ENCODE assay signal across 1 cellular context in genomic region chrX:75156537-75156945, GRCh38.
TF ChIP-seq lines count a peak whose summit lies in the region.

No MANE protein-coding gene starts in this region.

TF ChIP-seq in GM12878, 131 proteins besides CTCF, POLR2A, EP300 and RAD21 (continued from another document):
- TF ChIP-seq, protein P1, sequence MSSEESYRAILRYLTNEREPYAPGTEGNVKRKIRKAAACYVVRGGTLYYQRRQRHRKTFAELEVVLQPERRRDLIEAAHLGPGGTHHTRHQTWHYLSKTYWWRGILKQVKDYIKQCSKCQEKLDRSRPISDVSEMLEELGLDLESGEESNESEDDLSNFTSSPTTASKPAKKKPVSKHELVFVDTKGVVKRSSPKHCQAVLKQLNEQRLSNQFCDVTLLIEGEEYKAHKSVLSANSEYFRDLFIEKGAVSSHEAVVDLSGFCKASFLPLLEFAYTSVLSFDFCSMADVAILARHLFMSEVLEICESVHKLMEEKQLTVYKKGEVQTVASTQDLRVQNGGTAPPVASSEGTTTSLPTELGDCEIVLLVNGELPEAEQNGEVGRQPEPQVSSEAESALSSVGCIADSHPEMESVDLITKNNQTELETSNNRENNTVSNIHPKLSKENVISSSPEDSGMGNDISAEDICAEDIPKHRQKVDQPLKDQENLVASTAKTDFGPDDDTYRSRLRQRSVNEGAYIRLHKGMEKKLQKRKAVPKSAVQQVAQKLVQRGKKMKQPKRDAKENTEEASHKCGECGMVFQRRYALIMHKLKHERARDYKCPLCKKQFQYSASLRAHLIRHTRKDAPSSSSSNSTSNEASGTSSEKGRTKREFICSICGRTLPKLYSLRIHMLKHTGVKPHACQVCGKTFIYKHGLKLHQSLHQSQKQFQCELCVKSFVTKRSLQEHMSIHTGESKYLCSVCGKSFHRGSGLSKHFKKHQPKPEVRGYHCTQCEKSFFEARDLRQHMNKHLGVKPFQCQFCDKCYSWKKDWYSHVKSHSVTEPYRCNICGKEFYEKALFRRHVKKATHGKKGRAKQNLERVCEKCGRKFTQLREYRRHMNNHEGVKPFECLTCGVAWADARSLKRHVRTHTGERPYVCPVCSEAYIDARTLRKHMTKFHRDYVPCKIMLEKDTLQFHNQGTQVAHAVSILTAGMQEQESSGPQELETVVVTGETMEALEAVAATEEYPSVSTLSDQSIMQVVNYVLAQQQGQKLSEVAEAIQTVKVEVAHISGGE (CRISPR knock-in tag; IDR thresholded peaks at IDR 0.05) = no peak
- TF ChIP-seq ZNF622 (IDR thresholded peaks at IDR 0.05) (no peak), USF1 (IDR thresholded peaks at IDR 0.05; ENCODE audit: borderline replicate concordance, extremely low read length, insufficient read depth, low read depth, low read length) (no peak), SREBF1 (IDR thresholded peaks at IDR 0.05; ENCODE audit: low read length) (no peak), ATF7 (IDR thresholded peaks at IDR 0.05; ENCODE audit: low read depth) (no peak), ZNF207 (IDR thresholded peaks at IDR 0.05; ENCODE audit: borderline replicate concordance) (no peak)
- TF ChIP-seq, protein P2, sequence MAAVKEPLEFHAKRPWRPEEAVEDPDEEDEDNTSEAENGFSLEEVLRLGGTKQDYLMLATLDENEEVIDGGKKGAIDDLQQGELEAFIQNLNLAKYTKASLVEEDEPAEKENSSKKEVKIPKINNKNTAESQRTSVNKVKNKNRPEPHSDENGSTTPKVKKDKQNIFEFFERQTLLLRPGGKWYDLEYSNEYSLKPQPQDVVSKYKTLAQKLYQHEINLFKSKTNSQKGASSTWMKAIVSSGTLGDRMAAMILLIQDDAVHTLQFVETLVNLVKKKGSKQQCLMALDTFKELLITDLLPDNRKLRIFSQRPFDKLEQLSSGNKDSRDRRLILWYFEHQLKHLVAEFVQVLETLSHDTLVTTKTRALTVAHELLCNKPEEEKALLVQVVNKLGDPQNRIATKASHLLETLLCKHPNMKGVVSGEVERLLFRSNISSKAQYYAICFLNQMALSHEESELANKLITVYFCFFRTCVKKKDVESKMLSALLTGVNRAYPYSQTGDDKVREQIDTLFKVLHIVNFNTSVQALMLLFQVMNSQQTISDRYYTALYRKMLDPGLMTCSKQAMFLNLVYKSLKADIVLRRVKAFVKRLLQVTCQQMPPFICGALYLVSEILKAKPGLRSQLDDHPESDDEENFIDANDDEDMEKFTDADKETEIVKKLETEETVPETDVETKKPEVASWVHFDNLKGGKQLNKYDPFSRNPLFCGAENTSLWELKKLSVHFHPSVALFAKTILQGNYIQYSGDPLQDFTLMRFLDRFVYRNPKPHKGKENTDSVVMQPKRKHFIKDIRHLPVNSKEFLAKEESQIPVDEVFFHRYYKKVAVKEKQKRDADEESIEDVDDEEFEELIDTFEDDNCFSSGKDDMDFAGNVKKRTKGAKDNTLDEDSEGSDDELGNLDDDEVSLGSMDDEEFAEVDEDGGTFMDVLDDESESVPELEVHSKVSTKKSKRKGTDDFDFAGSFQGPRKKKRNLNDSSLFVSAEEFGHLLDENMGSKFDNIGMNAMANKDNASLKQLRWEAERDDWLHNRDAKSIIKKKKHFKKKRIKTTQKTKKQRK (IDR thresholded peaks at IDR 0.05; ENCODE audit: low read depth, low read length) = no peak
